In the genomic region with DNA sequence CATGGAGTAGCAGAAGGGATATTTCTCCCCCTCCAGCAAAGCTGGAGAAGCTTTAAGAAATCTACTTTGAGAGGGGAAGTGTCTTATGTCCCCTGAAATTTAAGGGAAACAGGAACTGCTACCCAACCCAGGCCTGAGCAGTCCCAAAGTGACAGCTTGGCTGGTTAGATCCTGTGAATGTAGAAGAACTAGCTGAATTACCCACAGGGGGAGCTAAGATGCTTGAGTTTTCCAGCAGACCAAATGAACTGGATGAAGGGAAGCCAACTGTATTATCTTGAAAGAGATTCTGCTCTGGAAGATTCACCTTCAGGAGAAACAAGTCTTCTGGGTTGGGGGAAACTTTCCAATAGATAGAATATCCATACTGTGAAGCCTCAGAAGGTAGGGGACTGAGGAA, we compare ENCODE assay signal across 8 cellular contexts.
DNase-seq lines count a peak whose midpoint lies in the region; ATAC-seq, FAIRE-seq and TF ChIP-seq lines count a peak whose summit lies in the region.

No MANE protein-coding gene starts in this region.

- H3K4me2 ChIP-seq in OCI-LY7 (ENCODE audit: low read length): no peak overlapping the region
- H3K4me2 ChIP-seq in hepatocyte: no peak overlapping the region

- H3K27ac ChIP-seq in OCI-LY7 (ENCODE audit: low read depth, low read length, poor library complexity, severe bottlenecking) (no peak overlapping the region), hepatocyte (no peak overlapping the region), adrenal gland (no peak overlapping the region)

- DNase-seq in D341Med (ENCODE audit: low spot score) (peak; percentile 54), OCI-LY7 (ENCODE audit: low spot score) (no peak), hepatocyte (ENCODE audit: low spot score) (peak; percentile 27), GM12891 (ENCODE audit: insufficient read length, low spot score) (no peak), adrenal gland (no peak)
- no peak for DNase-seq in stimulated activated CD4-positive, alpha-beta T cell treated with anti-CD3 and anti-CD28 coated beads, Interleukin-4, amount 100 ng/mL, for 1 hour
- DNase-seq in activated CD4-positive, alpha-beta T cell treated with anti-CD3 and anti-CD28 coated beads, Interleukin-2, amount 50 U/mL, for 1 hour: no peak

- BruUV-seq in OCI-LY7 (replicated peaks; lab: Mats Ljungman, UMichigan): no TSS peak

- ATAC-seq in GM21786 (IDR thresholded peaks at IDR 0.05; ENCODE audit: unreplicated experiment): peak; percentile 60

- POLR2A ChIA-PET in OCI-LY7 (lab: Charles Lee): no interaction called here

- no peaks in the 10 kb centered on the region for H3K36me3 ChIP-seq in OCI-LY7 (ENCODE audit: insufficient read depth, low read length)
- no peaks in the 10 kb centered on the region for H3K36me3 ChIP-seq in hepatocyte (replicated peaks; ENCODE audit: insufficient read depth, low read depth)
- no peaks in the 10 kb centered on the region for H3K36me3 ChIP-seq in adrenal gland (replicated peaks in 1 of 2)

- no peaks in the 10 kb centered on the region for H3K9me3 ChIP-seq in OCI-LY7 (ENCODE audit: low read length)
- no peaks in the 10 kb centered on the region for H3K9me3 ChIP-seq in hepatocyte (ENCODE audit: low read depth)
- no peaks in the 10 kb centered on the region for H3K9me3 ChIP-seq in adrenal gland (replicated peaks in 1 of 3)

- H4K20me1 ChIP-seq in OCI-LY7 (ENCODE audit: insufficient read depth, low read length) (no peaks in the 10 kb centered on the region), hepatocyte (ENCODE audit: insufficient read depth, poor library complexity, severe bottlenecking) (no peaks in the 10 kb centered on the region)

- H2AFZ ChIP-seq in OCI-LY7 (ENCODE audit: low read length) (no peak overlapping the region), hepatocyte (no peak overlapping the region)

- intact Hi-C loops in OCI-LY7 (cut with micrococcal nuclease; ENCODE audit: unreplicated experiment) (no loop called here), adrenal gland (cut with DNase I) (no loop called here)

- H3K9me2 ChIP-seq in OCI-LY7 (ENCODE audit: insufficient read depth, low read length) (no peaks in the 10 kb centered on the region), hepatocyte (replicated peaks; ENCODE audit: insufficient read depth) (no peaks in the 10 kb centered on the region)

- TF ChIP-seq POLR2A in GM12891 (IDR thresholded peaks at IDR 0.05; ENCODE audit: low read depth, low read length) (no peak), adrenal gland (IDR thresholded peaks at IDR 0.05) (no peak)

- H3K4me3 ChIP-seq in OCI-LY7 (ENCODE audit: low read depth, low read length, poor library complexity, severe bottlenecking) (no peak overlapping the region), hepatocyte (no peak overlapping the region), adrenal gland (no peak overlapping the region)

- H3K27me3 ChIP-seq in hepatocyte (no peaks in the 10 kb centered on the region), adrenal gland (no peaks in the 10 kb centered on the region)

- TF ChIP-seq CTCF in OCI-LY7 (conservative IDR thresholded peaks at IDR 0.05; ENCODE audit: low read length): 0 out of 2 replicates have a peak, but pooled peaks have one; percentile 33
- peak; percentile 31 for TF ChIP-seq CTCF in hepatocyte (IDR thresholded peaks at IDR 0.05; ENCODE audit: poor library complexity)
- no peak for TF ChIP-seq CTCF in adrenal gland (IDR thresholded peaks at IDR 0.05)

- no peak for FAIRE-seq in GM12891 (lab: Jason Lieb, UNC)

- no peaks in the 10 kb centered on the region for H3K4me1 ChIP-seq in OCI-LY7 (ENCODE audit: insufficient read depth, low read length, poor library complexity, severe bottlenecking)
- no peaks in the 10 kb centered on the region for H3K4me1 ChIP-seq in hepatocyte (ENCODE audit: insufficient read depth)
- H3K4me1 ChIP-seq in adrenal gland (replicated peaks in 1 of 2): no peaks in the 10 kb centered on the region

- CTCF ChIA-PET in OCI-LY7 (lab: Charles Lee; ENCODE audit: unreplicated experiment): no interaction called here

- no peaks in the 10 kb centered on the region for H3K79me2 ChIP-seq in OCI-LY7 (ENCODE audit: insufficient read depth, low read depth, low read length)
- no peaks in the 10 kb centered on the region for H3K79me2 ChIP-seq in hepatocyte

TF ChIP-seq in GM12891, 5 proteins besides CTCF, POLR2A, EP300 and RAD21:
- no peak for TF ChIP-seq PAX5 (IDR thresholded peaks at IDR 0.05; ENCODE audit: insufficient read depth, low read length, severe bottlenecking)
- TF ChIP-seq SPI1 (IDR thresholded peaks at IDR 0.05; ENCODE audit: low read depth, low read length): no peak
- TF ChIP-seq POLR2AphosphoS5 (IDR thresholded peaks at IDR 0.05; ENCODE audit: low read depth, low read length): no peak
- TF ChIP-seq TAF1 (IDR thresholded peaks at IDR 0.05; ENCODE audit: low read depth, low read length): no peak
- no peak for TF ChIP-seq POU2F2 (IDR thresholded peaks at IDR 0.05; ENCODE audit: low read depth, low read length)

Comparison
In these comparisons a context has a peak if more than half of its experiments do, and no peak if none do; other contexts are left out.
1. DNase-seq: peak in D341Med (single experiment) and hepatocyte (single experiment); none in OCI-LY7 (single experiment), GM12891 (single experiment), stimulated activated CD4-positive, alpha-beta T cell treated with anti-CD3 and anti-CD28 coated beads, Interleukin-4, amount 100 ng/mL, for 1 hour (single experiment), activated CD4-positive, alpha-beta T cell treated with anti-CD3 and anti-CD28 coated beads, Interleukin-2, amount 50 U/mL, for 1 hour (single experiment) and adrenal gland (0 of 7).
2. CTCF ChIP-seq: peak in OCI-LY7 (single experiment) and hepatocyte (single experiment); none in adrenal gland (0 of 6).